ENCODE assay signal across 1 cellular context in the genomic region with DNA sequence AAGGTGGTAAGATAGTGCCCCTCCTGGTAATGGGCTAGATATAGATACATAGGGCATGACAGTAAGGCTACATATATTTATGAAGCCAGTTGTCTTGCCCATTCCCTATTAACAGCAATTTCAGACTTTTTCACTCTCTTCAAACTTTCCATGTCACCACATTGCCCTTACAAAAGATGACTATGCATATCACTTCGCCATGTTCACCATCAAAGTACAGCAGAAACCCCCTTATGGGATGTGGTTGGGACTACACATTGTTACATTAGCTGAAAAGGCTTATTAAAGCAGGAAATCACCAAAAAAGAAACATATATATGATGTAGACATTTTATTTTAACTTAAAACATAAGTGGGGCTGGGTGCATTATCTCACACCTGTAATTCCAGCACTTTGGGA.
TF ChIP-seq lines count a peak whose summit lies in the region.

No MANE protein-coding gene starts in this region.

TF ChIP-seq in H1, 55 proteins besides CTCF, POLR2A, EP300 and RAD21:
- no peak for TF ChIP-seq JUND (IDR thresholded peaks at IDR 0.05; ENCODE audit: low read length)
- TF ChIP-seq SP2 (IDR thresholded peaks at IDR 0.05; ENCODE audit: low read length) = no peak
- no peak for TF ChIP-seq SAP30 (IDR thresholded peaks at IDR 0.05; ENCODE audit: insufficient read depth, insufficient replicate concordance, low read length)
- TF ChIP-seq TAF1 (IDR thresholded peaks at IDR 0.05; ENCODE audit: low read depth, low read length) = no peak
- no peak for TF ChIP-seq CHD2 (IDR thresholded peaks at IDR 0.05; ENCODE audit: low read length)
